Comparison of ENCODE assay signal across 16 cellular contexts in the genomic region with DNA sequence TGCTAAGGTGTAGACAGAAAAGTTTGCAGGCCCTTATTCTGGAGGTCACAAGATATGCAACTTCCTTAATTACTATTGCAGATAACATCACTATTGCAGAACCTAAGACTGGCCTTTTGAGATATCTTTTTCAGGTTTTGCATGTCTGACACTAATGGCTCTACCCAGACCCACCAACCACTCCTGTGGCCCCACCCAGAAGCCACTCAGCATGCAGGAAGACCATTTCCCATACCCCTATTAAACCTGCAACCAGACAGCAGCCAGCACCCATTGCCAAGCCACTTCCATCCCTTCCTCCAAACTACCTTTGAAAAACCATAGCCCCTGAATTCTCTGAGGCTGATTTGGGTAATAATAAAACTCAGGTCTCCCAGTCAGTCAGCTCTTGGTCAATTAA.
DNase-seq lines count a peak whose midpoint lies in the region; ATAC-seq and TF ChIP-seq lines count a peak whose summit lies in the region.
"Had no signal": no experiment of that assay in that cellular context is flagged by ENCODE, and none has a peak within 500 bp of the region (broad histone marks: within the 10 kb centered on the region; RNA-seq: fewer than 3 reads in every experiment).

No MANE protein-coding gene starts in this region.

- H3K79me1 ChIP-seq in H9 (ENCODE audit: insufficient read depth, low read depth, low read length, poor library complexity, severe bottlenecking) (no peaks in the 10 kb centered on the region), mesendoderm (ENCODE audit: low read length) (no peaks in the 10 kb centered on the region)

- H3K36me3 ChIP-seq in NT2/D1 (ENCODE audit: insufficient read depth, insufficient read length, low read length) (no peaks in the 10 kb centered on the region), mesendoderm (ENCODE audit: control insufficient read depth, insufficient read depth, low read length) (no peaks in the 10 kb centered on the region)
- H3K36me3 ChIP-seq: BE2C had no signal

- no peak overlapping the region for H3K4me2 ChIP-seq in H9 (ENCODE audit: insufficient read depth, insufficient read length, low read length)
- H3K4me2 ChIP-seq in mesendoderm (ENCODE audit: low read length): no peak overlapping the region
- H3K4me2 ChIP-seq: A549 had no signal

- no peak overlapping the region for H2BK12ac ChIP-seq in H9 (ENCODE audit: insufficient read length, low read depth, low read length)

- H3K27me3 Mint-ChIP-seq in H9 (ENCODE audit: low read depth): no peaks in the 10 kb centered on the region
- no peaks in the 10 kb centered on the region for H3K27me3 Mint-ChIP-seq in WTC11 (ENCODE audit: low read depth)
- H3K27me3 Mint-ChIP-seq: CD4-positive, alpha-beta memory T cell had no signal

- H4K8ac ChIP-seq in H9 (replicated peaks; ENCODE audit: insufficient read length, low read depth, low read length) (no peak overlapping the region), mesendoderm (ENCODE audit: low read depth, low read length) (no peak overlapping the region)

- H3K56ac ChIP-seq in H9 (ENCODE audit: insufficient read length, low read depth, low read length): no peak overlapping the region
- no peak overlapping the region for H3K56ac ChIP-seq in mesendoderm (ENCODE audit: low read length)

- H2BK15ac ChIP-seq in H9 (ENCODE audit: low read depth, low read length): no peak overlapping the region
- no peak overlapping the region for H2BK15ac ChIP-seq in mesendoderm (replicated peaks; ENCODE audit: low read depth)

- TF ChIP-seq CTCF in H9 (conservative IDR thresholded peaks at IDR 0.05) (no peak), WTC11 (IDR thresholded peaks at IDR 0.05) (no peak)

- H3K4me1 Mint-ChIP-seq in H9 (peaks cover 14 to 18% of the 10 kb centered on the region in 2 experiments), WTC11 (peaks cover 25% of the 10 kb centered on the region)
- H3K4me1 Mint-ChIP-seq: CD4-positive, alpha-beta memory T cell had no signal

- H3K9ac ChIP-seq in H9 (ENCODE audit: extremely low read depth, insufficient read length, low read length) (no peak overlapping the region), NT2/D1 (ENCODE audit: insufficient read length, low read depth) (no peak overlapping the region), mesendoderm (ENCODE audit: low read length) (no peak overlapping the region)

- no peaks in the 10 kb centered on the region for H3K23me2 ChIP-seq in H9 (ENCODE audit: insufficient read length, low read depth, low read length, poor library complexity, severe bottlenecking)

- H3K4me1 ChIP-seq in H9 (ENCODE audit: insufficient read depth, low read length): no peaks in the 10 kb centered on the region; the same call in 1 of the 2 replicates
- no peaks in the 10 kb centered on the region for H3K4me1 ChIP-seq in NT2/D1 (ENCODE audit: insufficient read depth, insufficient read length)
- no peaks in the 10 kb centered on the region for H3K4me1 ChIP-seq in mesendoderm (ENCODE audit: control insufficient read depth, low read depth, low read length)

- CTCF ChIA-PET in WTC11 (lab: Charles Lee): no interaction called here

- H3T11ph ChIP-seq in H9 (ENCODE audit: low read length): no peak overlapping the region

- no peaks in the 10 kb centered on the region for H3K9me3 ChIP-seq in H9 (ENCODE audit: control insufficient read depth, low read depth, low read length)
- no peaks in the 10 kb centered on the region for H3K9me3 ChIP-seq in NT2/D1 (ENCODE audit: insufficient read depth, low read length)
- H3K9me3 ChIP-seq: A549, BE2C had no signal

- H2BK5ac ChIP-seq in H9 (ENCODE audit: insufficient read length, low read length): no peak overlapping the region
- H2BK5ac ChIP-seq in mesendoderm (ENCODE audit: low read length): no peak overlapping the region

- H3K27ac ChIP-seq in H9 (ENCODE audit: insufficient read length, low read depth, low read length) (no peak overlapping the region), mesendoderm (ENCODE audit: low read depth, low read length) (no peak overlapping the region)
- H3K27ac ChIP-seq: A549, C4-2B had no signal

- no peak overlapping the region for H2BK20ac ChIP-seq in H9 (ENCODE audit: low read depth, low read length, poor library complexity, severe bottlenecking)

- ATAC-seq in WTC11: peak; percentile 84
- ATAC-seq: A549 had no signal

- H3K4me3 ChIP-seq in NT2/D1 (ENCODE audit: insufficient read length, low read depth) (no peak overlapping the region), mesendoderm (ENCODE audit: low read length) (no peak overlapping the region)
- H3K4me3 ChIP-seq: A549 had no signal

- H4K20me1 ChIP-seq in H9 (ENCODE audit: control insufficient read depth, insufficient read depth, insufficient read length): no peaks in the 10 kb centered on the region

- H2AFZ ChIP-seq in H9 (ENCODE audit: low read length): no peak overlapping the region

- H3K18ac ChIP-seq in H9 (ENCODE audit: insufficient read length, low read depth, low read length) (no peak overlapping the region), mesendoderm (ENCODE audit: low read length) (no peak overlapping the region)

- no peak for DNase-seq in H9
- DNase-seq in NT2/D1 (ENCODE audit: low read depth, low spot score): peak; percentile 1
- DNase-seq in WTC11 (ENCODE audit: low spot score): no peak
- DNase-seq in mesendoderm: peak; percentile 8
- DNase-seq in activated CD4-positive, CD25-positive, alpha-beta regulatory T cell (lab: John Stamatoyannopoulos, UW): no peak
- DNase-seq in NCI-H446 (lab: John Stamatoyannopoulos, UW): no peak
- DNase-seq in putamen (ENCODE audit: low spot score): no peak
- DNase-seq: BE2C; CD4-positive, alpha-beta memory T cell; DMS79 treated with DMSO at 0.1 percent for 48 hours; EL; GOT3; HCEC 1CT; HFFc6 had no signal

- no peaks in the 10 kb centered on the region for H3K27me3 ChIP-seq in H9 (ENCODE audit: insufficient read depth, low read length)
- H3K27me3 ChIP-seq in NT2/D1 (ENCODE audit: insufficient read depth, insufficient read length): no peaks in the 10 kb centered on the region
- H3K27me3 ChIP-seq in mesendoderm (ENCODE audit: insufficient read depth, low read length, poor library complexity): peaks cover 2% of the 10 kb centered on the region
- H3K27me3 ChIP-seq: BE2C had no signal

- H3K27ac Mint-ChIP-seq in H9 (peak overlapping the region; percentile 8 to 79 (median 20); a peak in 4 of 7 replicates), WTC11 (peak overlapping the region; percentile 65; the same call in 1 of the 2 replicates)
- H3K27ac Mint-ChIP-seq: CD4-positive, alpha-beta memory T cell; HFFc6 had no signal

- POLR2A ChIA-PET in WTC11 (lab: Charles Lee): no interaction called here

- H4K91ac ChIP-seq in H9 (ENCODE audit: insufficient read length, low read depth, low read length): no peak overlapping the region

- no peak overlapping the region for H3K14ac ChIP-seq in H9 (ENCODE audit: insufficient read depth, low read length)

- H2AK5ac ChIP-seq in H9 (ENCODE audit: insufficient read length, low read length): no peak overlapping the region
- no peak overlapping the region for H2AK5ac ChIP-seq in mesendoderm (ENCODE audit: low read length)

- no peak overlapping the region for H4K5ac ChIP-seq in H9 (ENCODE audit: insufficient read length, low read depth, low read length)
- no peak overlapping the region for H4K5ac ChIP-seq in mesendoderm (ENCODE audit: low read length)

- H3K9me3 Mint-ChIP-seq in H9: no peaks in the 10 kb centered on the region
- H3K9me3 Mint-ChIP-seq in WTC11: peaks cover 6% of the 10 kb centered on the region
- H3K9me3 Mint-ChIP-seq: HFFc6 had no signal

- no peaks in the 10 kb centered on the region; a peak in 2 of 7 replicates for H3K36me3 Mint-ChIP-seq in H9 (ENCODE audit: insufficient read depth in 1 of 3, low read depth in 3 of 3)
- H3K36me3 Mint-ChIP-seq in WTC11: no peaks in the 10 kb centered on the region
- H3K36me3 Mint-ChIP-seq: CD4-positive, alpha-beta memory T cell had no signal

- H3K79me2 ChIP-seq in H9 (ENCODE audit: insufficient read depth, low read length): no peaks in the 10 kb centered on the region
- H3K79me2 ChIP-seq in mesendoderm (ENCODE audit: control insufficient read depth, insufficient read depth, low read length): no peaks in the 10 kb centered on the region

- H3K23ac ChIP-seq in H9 (ENCODE audit: insufficient read length, low read depth, low read length) (no peak overlapping the region), mesendoderm (ENCODE audit: low read length) (no peak overlapping the region)

- H3K4me3 Mint-ChIP-seq in H9: no peak overlapping the region
- no peak overlapping the region for H3K4me3 Mint-ChIP-seq in WTC11
- H3K4me3 Mint-ChIP-seq: CD4-positive, alpha-beta memory T cell; HFFc6 had no signal

- H2BK120ac ChIP-seq in H9 (ENCODE audit: low read depth, low read length, poor library complexity, severe bottlenecking) (no peak overlapping the region), mesendoderm (ENCODE audit: low read depth, low read length) (no peak overlapping the region)

- no peak overlapping the region for H3K4ac ChIP-seq in H9 (ENCODE audit: low read depth, low read length)
- H3K4ac ChIP-seq in mesendoderm (ENCODE audit: low read depth, low read length): no peak overlapping the region

TF ChIP-seq in WTC11, 78 proteins besides CTCF, POLR2A, EP300 and RAD21:
- TF ChIP-seq SOX15 (CRISPR knock-in tag; IDR thresholded peaks at IDR 0.05): no peak

Comparison
In these comparisons a context has a peak if more than half of its experiments do, and no peak if none do; other contexts are left out.
1. DNase-seq: peak in NT2/D1 (single experiment) and mesendoderm (single experiment); none in H9 (single experiment), WTC11 (single experiment), activated CD4-positive, CD25-positive, alpha-beta regulatory T cell (0 of 4), NCI-H446 (0 of 2) and putamen (single experiment).